In the genomic region with DNA sequence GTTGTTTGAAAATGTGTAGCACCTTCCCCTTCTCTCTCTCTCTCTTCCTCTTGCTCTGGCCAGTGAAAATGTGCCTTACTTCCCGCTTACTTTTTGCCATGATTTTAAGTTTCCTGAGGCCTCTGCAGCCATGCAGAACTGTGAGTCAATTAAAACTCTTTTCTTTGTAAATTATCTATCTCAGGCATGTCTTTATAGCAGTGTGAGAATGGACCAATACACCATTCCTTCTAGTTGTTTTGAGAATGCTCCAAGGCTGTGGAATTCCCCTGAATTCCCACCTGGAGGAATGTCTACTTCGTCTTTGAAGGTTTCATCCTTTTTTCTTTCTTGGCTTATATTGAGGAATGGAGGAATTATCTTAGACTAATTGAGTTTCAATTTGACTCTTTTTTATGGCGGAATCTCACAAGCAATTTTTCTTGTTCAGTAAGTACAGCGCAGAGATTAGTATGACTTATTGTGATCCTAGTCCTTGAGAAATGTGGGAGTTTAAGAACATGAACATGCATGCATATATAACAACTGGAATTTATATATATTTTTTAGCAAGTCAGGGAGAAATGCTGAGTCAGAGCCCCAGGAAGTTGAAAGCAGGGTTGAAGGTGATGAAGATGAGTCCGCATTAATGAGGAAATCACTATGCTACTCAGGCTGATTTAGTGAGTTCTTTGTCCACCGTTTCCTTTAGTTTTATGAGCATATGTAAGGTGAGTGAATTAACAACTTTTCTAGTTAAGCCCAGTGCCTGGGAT, we compare ENCODE assay signal across 1 cellular context.
TF ChIP-seq lines count a peak whose summit lies in the region.

No MANE protein-coding gene starts in this region.

TF ChIP-seq in H1, 55 proteins besides CTCF, POLR2A, EP300 and RAD21 (continued from another document):
- no peak for TF ChIP-seq RNF2 (IDR thresholded peaks at IDR 0.05; ENCODE audit: borderline replicate concordance, low read depth, low read length, missing control alignments, poor library complexity, severe bottlenecking)
TF ChIP-seq in H1: peak in this region for 2.
